ENCODE assay signal across 30 cellular contexts in genomic region chr11:8093931-8094575, GRCh38. TPM values are rescaled to one million over a fixed set of nuclear protein-coding genes. Genes with fewer than 3 reads are reported as not detected.
DNase-seq lines count a peak whose midpoint lies in the region; ATAC-seq and TF ChIP-seq lines count a peak whose summit lies in the region.
"Had no signal": no experiment of that assay in that cellular context is flagged by ENCODE, and none has a peak within 500 bp of the region (broad histone marks: within the 10 kb centered on the region; RNA-seq: fewer than 3 reads in every experiment).

No MANE protein-coding gene starts in this region.

- no peaks in the 10 kb centered on the region for H3K9me3 ChIP-seq in mammary epithelial cell (replicated peaks; ENCODE audit: insufficient read depth, low read length)
- H3K9me3 ChIP-seq in spleen: no peaks in the 10 kb centered on the region
- H3K9me3 ChIP-seq: gastroesophageal sphincter, ovary, thyroid gland had no signal

- no peaks in the 10 kb centered on the region for H4K20me1 ChIP-seq in mammary epithelial cell (ENCODE audit: insufficient read depth, low read length)

- CTCF ChIA-PET in MCF 10A (lab: Yijun Ruan, JAX) (interaction anchor here (0.6 to 21.2 kb wide), 19 partner anchors 8 to 293 kb away, joined by 3 to 786 read pairs (median 4); partner anchors contain the start of gene EIF3F), mammary epithelial cell (lab: Charles Lee; ENCODE audit: low non-redundant PET) (no interaction called here)
- CTCF ChIA-PET in activated CD8-positive, alpha-beta memory T cell treated with anti-CD3 and anti-CD28 coated beads, Interleukin-2, amount 10 ng/mL, durations not matched to agents 7 days and 5 days (lab: Charles Lee): interaction anchor here (13.7 to 14.7 kb wide), 2 partner anchors 59 to 87 kb away, joined by 173 to 210 read pairs; no protein-coding TSS in a partner anchor
- CTCF ChIA-PET in activated CD4-positive, alpha-beta T cell treated with anti-CD3 and anti-CD28 coated beads, Interleukin-2, amount 10 ng/mL, durations not matched to agents 7 days and 5 days (lab: Charles Lee): interaction anchor here (0.5 to 1.3 kb wide), 4 partner anchors 9 to 88 kb away, joined by 3 to 8 read pairs (median 3); no protein-coding TSS in a partner anchor

- no peak for TF ChIP-seq POLR2A in spleen (IDR thresholded peaks at IDR 0.05)

- no peak overlapping the region for H3K4me3 ChIP-seq in mammary epithelial cell (replicated peaks in 1 of 3; ENCODE audit: insufficient read depth in 1 of 3, low read depth in 2 of 3, low read length in 3 of 3)
- H3K4me3 ChIP-seq in spleen: no peak overlapping the region
- H3K4me3 ChIP-seq: gastroesophageal sphincter, ovary, skin epidermis, thyroid gland had no signal

- no peaks in the 10 kb centered on the region for H3K9me3 Mint-ChIP-seq in MCF 10A (ENCODE audit: unreplicated experiment)
- H3K9me3 Mint-ChIP-seq in activated CD8-positive, alpha-beta memory T cell treated with anti-CD3 and anti-CD28 coated beads, Interleukin-2, amount 10 ng/mL, durations not matched to agents 7 days and 5 days (ENCODE audit: low read depth): no peaks in the 10 kb centered on the region
- H3K9me3 Mint-ChIP-seq in activated CD4-positive, alpha-beta T cell treated with anti-CD3 and anti-CD28 coated beads, Interleukin-2, amount 10 ng/mL, durations not matched to agents 7 days and 5 days: no peaks in the 10 kb centered on the region
- H3K9me3 Mint-ChIP-seq: activated naive CD4-positive, alpha-beta T cell treated with anti-CD3 and anti-CD28 coated beads for 36 hours; activated T-cell treated with anti-CD3 and anti-CD28 coated beads, Interleukin-2, amount 50 U/mL, for 72 hours; brain; CD8-positive, alpha-beta T cell; stimulated activated naive CD8-positive, alpha-beta T cell treated with anti-CD3 and anti-CD28 coated beads, Interleukin-15, Interleukin-2, amounts not matched to agents 100 ng/mL and 50 ng/mL, for 24 hours; T-cell had no signal

- BruUV-seq in MCF 10A (replicated peaks; lab: Mats Ljungman, UMichigan): no TSS peak
- no TSS peak for BruUV-seq in mammary epithelial cell (replicated peaks; lab: Mats Ljungman, UMichigan)

- no peak overlapping the region for H2AFZ ChIP-seq in mammary epithelial cell (ENCODE audit: low read depth, low read length)

- no peaks in the 10 kb centered on the region for H3K79me2 ChIP-seq in mammary epithelial cell (ENCODE audit: insufficient read depth, low read length)

- no peaks in the 10 kb centered on the region for H3K27me3 Mint-ChIP-seq in MCF 10A (ENCODE audit: insufficient read depth, unreplicated experiment)
- H3K27me3 Mint-ChIP-seq in activated CD8-positive, alpha-beta memory T cell treated with anti-CD3 and anti-CD28 coated beads, Interleukin-2, amount 10 ng/mL, durations not matched to agents 7 days and 5 days: no peaks in the 10 kb centered on the region
- no peaks in the 10 kb centered on the region for H3K27me3 Mint-ChIP-seq in activated CD4-positive, alpha-beta T cell treated with anti-CD3 and anti-CD28 coated beads, Interleukin-2, amount 10 ng/mL, durations not matched to agents 7 days and 5 days
- H3K27me3 Mint-ChIP-seq: brain; stimulated activated naive CD8-positive, alpha-beta T cell treated with anti-CD3 and anti-CD28 coated beads, Interleukin-15, Interleukin-2, amounts not matched to agents 100 ng/mL and 50 ng/mL, for 24 hours; T-cell had no signal

- H3K27me3 ChIP-seq in mammary epithelial cell (ENCODE audit: insufficient read depth, low read length) (no peaks in the 10 kb centered on the region), spleen (replicated peaks in 1 of 7) (peaks cover 0 to 8% (median 0%) of the 10 kb centered on the region in 7 donors)
- H3K27me3 ChIP-seq: gastroesophageal sphincter, ovary, thyroid gland had no signal

- in situ Hi-C loops in mammary epithelial cell (cut with MboI; ENCODE audit: low sequenced_read_pairs in 2 of 2): loop anchor here in 1 of 2 donors (5.0 kb wide), 1 partner anchor 72 kb away; no protein-coding TSS in a partner anchor

- H3K27ac ChIP-seq in mammary epithelial cell (ENCODE audit: insufficient read depth, low read depth, low read length) (no peak overlapping the region), spleen (no peak overlapping the region)
- H3K27ac ChIP-seq: gastroesophageal sphincter, HL-60, ovary, RWPE1, thyroid gland had no signal

- H3K4me1 Mint-ChIP-seq in MCF 10A (ENCODE audit: insufficient read depth, unreplicated experiment): no peaks in the 10 kb centered on the region
- no peaks in the 10 kb centered on the region for H3K4me1 Mint-ChIP-seq in activated CD8-positive, alpha-beta memory T cell treated with anti-CD3 and anti-CD28 coated beads, Interleukin-2, amount 10 ng/mL, durations not matched to agents 7 days and 5 days
- no peaks in the 10 kb centered on the region for H3K4me1 Mint-ChIP-seq in activated CD4-positive, alpha-beta T cell treated with anti-CD3 and anti-CD28 coated beads, Interleukin-2, amount 10 ng/mL, durations not matched to agents 7 days and 5 days

- H3K27ac Mint-ChIP-seq in MCF 10A (ENCODE audit: low read depth, unreplicated experiment): peak overlapping the region; percentile 39
- no peak overlapping the region for H3K27ac Mint-ChIP-seq in activated CD8-positive, alpha-beta memory T cell treated with anti-CD3 and anti-CD28 coated beads, Interleukin-2, amount 10 ng/mL, durations not matched to agents 7 days and 5 days
- no peak overlapping the region for H3K27ac Mint-ChIP-seq in activated CD4-positive, alpha-beta T cell treated with anti-CD3 and anti-CD28 coated beads, Interleukin-2, amount 10 ng/mL, durations not matched to agents 7 days and 5 days
- H3K27ac Mint-ChIP-seq: activated naive CD4-positive, alpha-beta T cell treated with anti-CD3 and anti-CD28 coated beads for 36 hours; activated T-cell treated with anti-CD3 and anti-CD28 coated beads, Interleukin-2, amount 50 U/mL, for 72 hours; CD8-positive, alpha-beta T cell; stimulated activated naive CD8-positive, alpha-beta T cell treated with anti-CD3 and anti-CD28 coated beads, Interleukin-15, Interleukin-2, amounts not matched to agents 100 ng/mL and 50 ng/mL, for 24 hours; T-cell had no signal

- no peaks in the 10 kb centered on the region for H3K36me3 ChIP-seq in mammary epithelial cell (ENCODE audit: insufficient read depth, low read length)
- H3K36me3 ChIP-seq in spleen: no peaks in the 10 kb centered on the region
- H3K36me3 ChIP-seq: ovary had no signal

- POLR2A ChIA-PET in MCF 10A (lab: Yijun Ruan, JAX): interaction anchor here (0.5 to 1.1 kb wide), 2 partner anchors 37 to 84 kb away, joined by 3 read pairs; no protein-coding TSS in a partner anchor
- POLR2A ChIA-PET in activated CD4-positive, alpha-beta T cell treated with anti-CD3 and anti-CD28 coated beads, Interleukin-2, amount 10 ng/mL, durations not matched to agents 7 days and 5 days (lab: Charles Lee): no interaction called here

- no peaks in the 10 kb centered on the region for H3K4me1 ChIP-seq in mammary epithelial cell (ENCODE audit: insufficient read depth, low read length)
- H3K4me1 ChIP-seq in spleen: peaks cover 0 to 6% (median 0%) of the 10 kb centered on the region in 6 donors
- H3K4me1 ChIP-seq: thyroid gland had no signal

- TF ChIP-seq CTCF in MCF 10A (IDR thresholded peaks at IDR 0.05; ENCODE audit: unreplicated experiment) (no peak), mammary epithelial cell (conservative IDR thresholded peaks at IDR 0.05 in 1 of 2, IDR thresholded peaks at IDR 0.05 in 1 of 2; ENCODE audit: extremely low read depth in 1 of 2, insufficient read depth in 1 of 2, low read depth in 1 of 2, low read length in 2 of 2) (no peak), spleen (IDR thresholded peaks at IDR 0.05 in 8 of 11, conservative IDR thresholded peaks at IDR 0.05 in 3 of 11) (no peak)

- no peak for DNase-seq in MCF 10A (ENCODE audit: unreplicated experiment)
- no peak for DNase-seq in mammary epithelial cell
- peak; percentile 30 for DNase-seq in activated CD8-positive, alpha-beta memory T cell treated with anti-CD3 and anti-CD28 coated beads, Interleukin-2, amount 10 ng/mL, durations not matched to agents 7 days and 5 days
- DNase-seq in islet precursor cell: peak; percentile 49
- peak; percentile 64 for DNase-seq in spleen
- DNase-seq in NCI-H146 treated with DMSO at 0.1 percent for 48 hours (lab: John Stamatoyannopoulos, UW; ENCODE audit: unreplicated experiment): no peak
- no peak for DNase-seq in activated CD4-positive, alpha-beta T cell treated with anti-CD3 and anti-CD28 coated beads, Interleukin-2, amount 10 ng/mL, durations not matched to agents 7 days and 5 days
- DNase-seq: activated CD4-positive, alpha-beta T cell treated with anti-CD3 and anti-CD28 coated beads for 48 hours; activated naive CD4-positive, alpha-beta T cell treated with anti-CD3 and anti-CD28 coated beads for 36 hours; activated T-cell treated with anti-CD3 and anti-CD28 coated beads, Interleukin-2, amount 50 U/mL, for 72 hours; AML-193; EL; hypothalamus; Karpas-422; left cardiac atrium; NCI-H1436; NCI-H2107; NCI-H446; ovary had no signal

- H3K36me3 Mint-ChIP-seq in MCF 10A (ENCODE audit: insufficient read depth, unreplicated experiment): peaks cover 6% of the 10 kb centered on the region
- H3K36me3 Mint-ChIP-seq in activated CD8-positive, alpha-beta memory T cell treated with anti-CD3 and anti-CD28 coated beads, Interleukin-2, amount 10 ng/mL, durations not matched to agents 7 days and 5 days: no peaks in the 10 kb centered on the region
- no peaks in the 10 kb centered on the region for H3K36me3 Mint-ChIP-seq in activated CD4-positive, alpha-beta T cell treated with anti-CD3 and anti-CD28 coated beads, Interleukin-2, amount 10 ng/mL, durations not matched to agents 7 days and 5 days (ENCODE audit: low read depth)
- H3K36me3 Mint-ChIP-seq: CD8-positive, alpha-beta T cell; T-cell had no signal

- H3K4me2 ChIP-seq in mammary epithelial cell (ENCODE audit: insufficient read depth, low read depth, low read length): no peak overlapping the region

- intact Hi-C loops in MCF 10A (cut with micrococcal nuclease) (loop anchor here (5.0 kb wide), 1 partner anchor 997 kb away; no protein-coding TSS in a partner anchor), mammary epithelial cell (cut with micrococcal nuclease) (loop anchor here (5.0 kb wide), 1 partner anchor 202 kb away; no protein-coding TSS in a partner anchor), spleen (cut with DNase I; ENCODE audit: low total_unique reads) (loop anchor here (10.0 kb wide), 1 partner anchor 59 kb away; no protein-coding TSS in a partner anchor)

- dilution Hi-C loops in mammary epithelial cell (cut with HindIII; ENCODE audit: low sequenced_read_pairs): no loop called here

- H3K9ac ChIP-seq in mammary epithelial cell (ENCODE audit: insufficient read depth, low read length): no peak overlapping the region

- 79% methylated on average over 9 of the region's 9 CpGs for WGBS in mammary epithelial cell (ENCODE audit: low coverage, missing lambda C conversion rate)
- WGBS in spleen, 5 donors: 79 to 90% (median 84%) methylated on average over 8 to 9 of the region's 9 CpGs

- H3K4me3 Mint-ChIP-seq in MCF 10A (ENCODE audit: unreplicated experiment): no peak overlapping the region
- H3K4me3 Mint-ChIP-seq in activated CD8-positive, alpha-beta memory T cell treated with anti-CD3 and anti-CD28 coated beads, Interleukin-2, amount 10 ng/mL, durations not matched to agents 7 days and 5 days: no peak overlapping the region
- no peak overlapping the region for H3K4me3 Mint-ChIP-seq in activated CD4-positive, alpha-beta T cell treated with anti-CD3 and anti-CD28 coated beads, Interleukin-2, amount 10 ng/mL, durations not matched to agents 7 days and 5 days
- H3K4me3 Mint-ChIP-seq: activated naive CD4-positive, alpha-beta T cell treated with anti-CD3 and anti-CD28 coated beads for 36 hours; activated T-cell treated with anti-CD3 and anti-CD28 coated beads, Interleukin-2, amount 50 U/mL, for 72 hours; brain; CD8-positive, alpha-beta T cell; stimulated activated naive CD8-positive, alpha-beta T cell treated with anti-CD3 and anti-CD28 coated beads, Interleukin-15, Interleukin-2, amounts not matched to agents 100 ng/mL and 50 ng/mL, for 24 hours; T-cell had no signal

- ATAC-seq in activated CD8-positive, alpha-beta memory T cell treated with anti-CD3 and anti-CD28 coated beads, Interleukin-2, amount 10 ng/mL, durations not matched to agents 7 days and 5 days: no peak
- ATAC-seq in GM18520 (IDR thresholded peaks at IDR 0.05; ENCODE audit: unreplicated experiment): no peak
- ATAC-seq: activated T-cell treated with anti-CD3 and anti-CD28 coated beads, Interleukin-2, amount 50 U/mL, for 72 hours; CD8-positive, alpha-beta T cell; gastroesophageal sphincter; left cardiac atrium; T-cell had no signal

RNA-seq across cellular contexts. Expression of gene TUB, which starts 13.0 kb away (rescaled TPM):
- total RNA-seq in MCF 10A (2022) (1.4 and 1.8 TPM in 2 replicates), mammary epithelial cell (1 to 10 TPM; 3.8 to 4.8 TPM), spleen (1 to 10 TPM; 1.4 to 3.2 (median 2.1) TPM)
- polyA plus RNA-seq in mammary epithelial cell (0.87 TPM), spleen (under 1 TPM; 0.17 to 0.42 (median 0.21) TPM)
- polyA minus RNA-seq in mammary epithelial cell: 1.1 TPM
- under 1 TPM; 0.07 to 0.09 TPM for total RNA-seq in activated CD8-positive, alpha-beta memory T cell treated with anti-CD3 and anti-CD28 coated beads, Interleukin-2, amount 10 ng/mL, durations not matched to agents 7 days and 5 days
- total RNA-seq in activated CD4-positive, alpha-beta T cell treated with anti-CD3 and anti-CD28 coated beads, Interleukin-2, amount 10 ng/mL, durations not matched to agents 7 days and 5 days: under 1 TPM; 0.08 to 0.12 TPM
- total RNA-seq: CD8-positive, alpha-beta T cell; OCI-LY7 had no signal

Comparison
In these comparisons a context has a peak if more than half of its experiments do, and no peak if none do; other contexts are left out.
1. DNase-seq: peak in activated CD8-positive, alpha-beta memory T cell treated with anti-CD3 and anti-CD28 coated beads, Interleukin-2, amount 10 ng/mL, durations not matched to agents 7 days and 5 days (single experiment), islet precursor cell (single experiment) and spleen (single experiment); none in MCF 10A (single experiment), mammary epithelial cell (single experiment), NCI-H146 treated with DMSO at 0.1 percent for 48 hours (single experiment) and activated CD4-positive, alpha-beta T cell treated with anti-CD3 and anti-CD28 coated beads, Interleukin-2, amount 10 ng/mL, durations not matched to agents 7 days and 5 days (single experiment).